ENCODE assay signal across 10 cellular contexts in the genomic region with DNA sequence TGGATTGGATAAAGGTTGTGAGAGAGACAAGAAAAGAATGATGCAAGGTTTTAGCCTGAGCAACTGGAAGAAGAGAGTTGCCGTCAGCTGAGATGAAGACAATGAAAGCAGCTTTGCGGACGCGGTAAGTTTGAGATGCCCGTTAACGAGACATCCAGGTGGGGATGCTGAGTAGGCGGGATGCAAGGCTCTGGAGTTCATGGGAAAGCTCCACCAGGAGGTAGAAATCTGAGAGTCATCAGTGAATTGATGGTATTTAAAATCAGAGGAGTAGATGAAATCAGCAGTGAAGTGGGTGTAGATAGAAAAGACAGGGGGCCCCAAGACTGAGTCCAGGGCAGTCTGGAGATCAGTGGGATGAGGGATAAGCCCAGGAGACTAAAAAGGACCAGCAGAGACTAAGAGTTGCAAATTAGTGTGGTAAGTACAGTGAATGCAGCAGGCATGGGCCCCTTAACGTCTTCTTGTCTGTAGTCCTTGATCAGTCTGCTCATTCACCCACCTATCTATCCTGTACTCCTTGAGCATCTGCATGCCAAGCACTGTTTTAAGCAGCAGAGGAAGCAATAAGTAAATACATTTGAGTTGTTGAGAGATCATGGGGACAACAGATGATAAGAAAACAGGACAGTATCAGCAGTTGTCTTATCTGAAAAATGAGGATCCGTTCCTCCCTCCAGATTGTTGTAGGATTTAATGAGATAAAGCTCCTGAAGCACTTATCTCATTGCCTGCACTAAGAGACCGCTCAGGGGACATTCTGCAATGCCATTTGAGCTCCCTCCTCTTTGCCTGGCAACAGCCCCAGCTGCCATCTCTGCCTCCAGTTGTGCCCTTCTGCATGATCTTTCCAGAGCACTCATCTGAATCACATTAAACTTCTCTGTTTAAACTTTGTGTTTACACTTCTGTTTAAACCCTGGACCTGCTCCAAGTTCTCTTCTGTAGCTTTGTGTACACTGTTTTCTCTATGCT.
A peak's percentile ranks its signal among the peaks of the same experiment; 100 is the strongest.
DNase-seq lines count a peak whose midpoint lies in the region; ATAC-seq and TF ChIP-seq lines count a peak whose summit lies in the region.
"Had no signal": no experiment of that assay in that cellular context is flagged by ENCODE, and none has a peak within 500 bp of the region (broad histone marks: within the 10 kb centered on the region; RNA-seq: fewer than 3 reads in every experiment).

No MANE protein-coding gene starts in this region.

- no peak for ATAC-seq in HG02571 (IDR thresholded peaks at IDR 0.05; ENCODE audit: unreplicated experiment)
- no peak for ATAC-seq in HG02885 (IDR thresholded peaks at IDR 0.05; ENCODE audit: poor library complexity, unreplicated experiment)
- ATAC-seq: HCT116 had no signal

- peaks cover 21% of the 10 kb centered on the region for H3K27me3 ChIP-seq in neutrophil

- H3K4me1 ChIP-seq in neutrophil (ENCODE audit: control insufficient read depth in 1 of 2, insufficient read depth in 1 of 2, low read depth in 1 of 2, low read length in 1 of 2) = no peaks in the 10 kb centered on the region

- no peaks in the 10 kb centered on the region for H3K9me3 ChIP-seq in neutrophil

- peak; percentile 13 for TF ChIP-seq CTCF in chondrocyte (IDR thresholded peaks at IDR 0.05)
- TF ChIP-seq CTCF in neutrophil (IDR thresholded peaks at IDR 0.05) = no peak

- peaks cover 10% of the 10 kb centered on the region for H3K4me1 Mint-ChIP-seq in chondrocyte (ENCODE audit: low read depth)

- DNase-seq in HUDEP-2 (lab: John Stamatoyannopoulos, UW; ENCODE audit: unreplicated experiment in 76 of 76) = peak in 58 of 76 experiments; percentile 5 to 78 (median 38)
- DNase-seq in NCI-H510A treated with DMSO at 0.1 percent for 48 hours (lab: John Stamatoyannopoulos, UW) = peak; percentile 92
- DNase-seq in chondrocyte (ENCODE audit: low spot score) = no peak
- DNase-seq in SKM-1 (lab: John Stamatoyannopoulos, UW; ENCODE audit: unreplicated experiment) = no peak
- DNase-seq: activated naive CD4-positive, alpha-beta T cell treated with anti-CD3 and anti-CD28 coated beads for 36 hours; islet precursor cell had no signal

- no peaks in the 10 kb centered on the region for H3K9me3 Mint-ChIP-seq in chondrocyte (ENCODE audit: low read depth)
- H3K9me3 Mint-ChIP-seq: activated naive CD4-positive, alpha-beta T cell treated with anti-CD3 and anti-CD28 coated beads for 36 hours had no signal

- peak overlapping the region; percentile 30 for H3K27ac ChIP-seq in neutrophil

- no peak overlapping the region for H3K4me3 Mint-ChIP-seq in chondrocyte (ENCODE audit: unreplicated experiment)
- H3K4me3 Mint-ChIP-seq: activated naive CD4-positive, alpha-beta T cell treated with anti-CD3 and anti-CD28 coated beads for 36 hours had no signal

- no peaks in the 10 kb centered on the region for H3K27me3 Mint-ChIP-seq in chondrocyte (ENCODE audit: low read depth)

- peaks cover 64% of the 10 kb centered on the region for H3K36me3 ChIP-seq in neutrophil

- no peak overlapping the region for H3K27ac Mint-ChIP-seq in chondrocyte (ENCODE audit: unreplicated experiment)
- H3K27ac Mint-ChIP-seq: activated naive CD4-positive, alpha-beta T cell treated with anti-CD3 and anti-CD28 coated beads for 36 hours had no signal

- no peak overlapping the region for H3K4me3 ChIP-seq in neutrophil (ENCODE audit: low read depth in 1 of 2, low read length in 1 of 2)

- peaks cover 17% of the 10 kb centered on the region for H3K36me3 Mint-ChIP-seq in chondrocyte (ENCODE audit: low read depth)

Comparison
In these comparisons a context has a peak if more than half of its experiments do, and no peak if none do; other contexts are left out.
1. DNase-seq: peak in HUDEP-2 (58 of 76) and NCI-H510A treated with DMSO at 0.1 percent for 48 hours (single experiment); none in chondrocyte (single experiment) and SKM-1 (single experiment).